ENCODE assay signal across 8 cellular contexts in genomic region chr7:27235387-27236052, GRCh38. TPM values are rescaled to one million over a fixed set of nuclear protein-coding genes. Genes with fewer than 3 reads are reported as not detected.
DNase-seq lines count a peak whose midpoint lies in the region; ATAC-seq, FAIRE-seq and TF ChIP-seq lines count a peak whose summit lies in the region.

No MANE protein-coding gene starts in this region.

- peak overlapping the region; percentile 80 for H2AFZ ChIP-seq in Loucy (ENCODE audit: low read length)

- no peak overlapping the region for H3K27ac Mint-ChIP-seq in activated naive CD8-positive, alpha-beta T cell

- no peaks in the 10 kb centered on the region for H3K9me3 ChIP-seq in Loucy (ENCODE audit: insufficient read depth, low read depth, low read length)
- H3K9me3 ChIP-seq in iPS DF 6.9 (ENCODE audit: control insufficient read depth, insufficient read depth, low read length) = no peaks in the 10 kb centered on the region
- no peaks in the 10 kb centered on the region for H3K9me3 ChIP-seq in small intestine (ENCODE audit: control insufficient read depth, low read depth)

- no peaks in the 10 kb centered on the region for H3K36me3 Mint-ChIP-seq in activated naive CD8-positive, alpha-beta T cell

- no peaks in the 10 kb centered on the region for H4K20me1 ChIP-seq in Loucy (ENCODE audit: insufficient read depth, low read length, poor library complexity, severe bottlenecking)

- peak; percentile 88 for DNase-seq in ELF-1 (ENCODE audit: low read depth, low spot score)
- DNase-seq in iPS DF 6.9 (ENCODE audit: low read depth, low spot score) = no peak
- DNase-seq in small intestine = peak; percentile 25
- DNase-seq in stimulated activated naive CD4-positive, alpha-beta T cell treated with Interleukin-2 at 50 U/mL for 16 hours (lab: John Stamatoyannopoulos, UW) = no peak

- peaks cover 47% of the 10 kb centered on the region for H3K27me3 Mint-ChIP-seq in activated naive CD8-positive, alpha-beta T cell

- no peaks in the 10 kb centered on the region for H3K9me2 ChIP-seq in Loucy (replicated peaks; ENCODE audit: low read depth, low read length)

- FAIRE-seq in small intestine (lab: Jason Lieb, UNC) = no peak

- H3K79me2 ChIP-seq in Loucy (ENCODE audit: insufficient read depth, low read length) = no peaks in the 10 kb centered on the region

- TF ChIP-seq CTCF in Loucy (conservative IDR thresholded peaks at IDR 0.05; ENCODE audit: low read length) = peak; percentile 51

- no peak overlapping the region for H3K27ac ChIP-seq in iPS DF 6.9 (ENCODE audit: low read length)
- no peak overlapping the region for H3K27ac ChIP-seq in small intestine (ENCODE audit: low read depth in 1 of 2, low read length in 1 of 2)

- no peaks in the 10 kb centered on the region for H3K27me3 ChIP-seq in Loucy (ENCODE audit: insufficient read depth, low read length, poor library complexity, severe bottlenecking)
- H3K27me3 ChIP-seq in iPS DF 6.9 (ENCODE audit: control insufficient read depth, insufficient read depth, low read length) = peaks cover 65% of the 10 kb centered on the region
- H3K27me3 ChIP-seq in small intestine (ENCODE audit: control insufficient read depth in 2 of 2, insufficient read depth in 2 of 2, low read length in 2 of 2) = peaks cover 4 to 32% of the 10 kb centered on the region in 2 donors

- H3K4me1 ChIP-seq in Loucy (ENCODE audit: insufficient read depth, low read length, poor library complexity, severe bottlenecking) = no peaks in the 10 kb centered on the region
- no peaks in the 10 kb centered on the region for H3K4me1 ChIP-seq in iPS DF 6.9 (ENCODE audit: control insufficient read depth, insufficient read depth, low read length)
- H3K4me1 ChIP-seq in small intestine (ENCODE audit: control insufficient read depth in 2 of 2, insufficient read depth in 1 of 2, low read depth in 1 of 2, low read length in 1 of 2) = no peaks in the 10 kb centered on the region

- no CpG with 5 or more reads among the region's 54 CpGs for WGBS in iPS DF 6.9 (ENCODE audit: insufficient coverage, insufficient read length)
- WGBS in small intestine, 3 donors = 2 to 4% (median 2%) methylated on average over 44 to 54 of the region's 54 CpGs

- no peaks in the 10 kb centered on the region for H3K36me3 ChIP-seq in Loucy (ENCODE audit: insufficient read depth, low read length)
- H3K36me3 ChIP-seq in iPS DF 6.9 (ENCODE audit: control insufficient read depth, insufficient read depth, low read length) = no peaks in the 10 kb centered on the region
- no peaks in the 10 kb centered on the region for H3K36me3 ChIP-seq in small intestine (ENCODE audit: control insufficient read depth in 2 of 2, insufficient read depth in 2 of 2, low read length in 2 of 2)

- H3K4me3 ChIP-seq in Loucy (ENCODE audit: low read length, poor library complexity, severe bottlenecking) = peak overlapping the region; percentile 60
- H3K4me3 ChIP-seq in iPS DF 6.9 (ENCODE audit: low read length) = peak overlapping the region; percentile 15; the same call in 1 of the 2 replicates
- peak overlapping the region in 1 of 2 donors; percentile 21 for H3K4me3 ChIP-seq in small intestine (ENCODE audit: low read depth in 1 of 2, low read length in 2 of 2)

- no peaks in the 10 kb centered on the region for H3F3A ChIP-seq in Loucy (ENCODE audit: low read depth)

- H3K9ac ChIP-seq in Loucy (ENCODE audit: low read depth, low read length, poor library complexity, severe bottlenecking) = peak overlapping the region; percentile 25

- ATAC-seq in HG02571 (IDR thresholded peaks at IDR 0.05; ENCODE audit: unreplicated experiment) = no peak
- no peak for ATAC-seq in GM19035 (IDR thresholded peaks at IDR 0.05; ENCODE audit: unreplicated experiment)

- no peaks in the 10 kb centered on the region for H3K9me3 Mint-ChIP-seq in activated naive CD8-positive, alpha-beta T cell (ENCODE audit: low read depth)

- peaks cover 13% of the 10 kb centered on the region for H3K4me1 Mint-ChIP-seq in activated naive CD8-positive, alpha-beta T cell (ENCODE audit: low read depth)

- H3K4me3 Mint-ChIP-seq in activated naive CD8-positive, alpha-beta T cell = peak overlapping the region; percentile 54

- peak overlapping the region; percentile 68 for H3K4me2 ChIP-seq in Loucy (ENCODE audit: low read depth, low read length, poor library complexity, severe bottlenecking)

RNA-seq across cellular contexts. Expression of gene EVX1, which starts 7.1 kb away (rescaled TPM):
- polyA plus RNA-seq in small intestine = not detected

RNA-seq across cellular contexts. Expression of gene HOXA13, which starts 35.6 kb away (rescaled TPM):
- not detected for polyA plus RNA-seq in small intestine

RNA-seq across cellular contexts. Expression of gene HOXA11, which starts 50.5 kb away (rescaled TPM):
- polyA plus RNA-seq in small intestine = not detected

Comparison
In these comparisons a context has a peak if more than half of its experiments do, and no peak if none do; other contexts are left out.
1. DNase-seq: peak in ELF-1 (single experiment) and small intestine (single experiment); none in iPS DF 6.9 (single experiment) and stimulated activated naive CD4-positive, alpha-beta T cell treated with Interleukin-2 at 50 U/mL for 16 hours (single experiment).